18 cellular contexts compared by ENCODE assay signal in the genomic region with DNA sequence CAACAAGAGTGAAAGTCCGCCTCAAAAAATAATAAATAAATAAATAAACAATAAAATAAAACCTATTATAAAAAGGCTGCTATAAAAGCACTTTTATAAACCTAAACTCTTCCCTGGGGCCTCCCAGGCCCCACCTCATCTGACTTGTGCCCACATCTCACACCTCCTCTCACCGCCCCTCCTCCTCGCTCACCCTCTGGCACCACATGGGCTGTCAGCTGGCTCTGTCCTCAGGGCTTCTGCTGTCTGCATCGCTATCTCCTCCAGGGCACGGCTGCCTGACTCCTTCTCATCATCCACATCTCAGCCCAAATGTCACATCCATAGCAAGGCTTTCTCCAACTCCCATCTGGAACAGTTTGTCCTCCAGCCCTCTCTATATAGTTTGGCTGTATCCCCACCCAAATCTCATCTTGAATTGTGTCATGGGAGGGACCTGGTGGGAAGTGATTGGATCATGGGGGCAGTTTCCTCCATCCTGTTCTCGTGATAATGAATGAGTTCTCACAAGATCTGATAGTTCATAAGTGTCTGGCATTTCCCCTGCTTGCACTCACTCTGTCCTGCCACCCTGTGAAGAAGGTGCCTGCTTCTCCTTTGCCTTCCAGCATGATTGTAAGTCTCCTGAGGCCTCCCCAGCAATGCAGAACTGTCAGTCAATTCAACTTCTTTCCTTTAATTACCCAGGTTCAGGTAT. TPM values are rescaled to one million over a fixed set of nuclear protein-coding genes. Genes with fewer than 3 reads are reported as not detected.
DNase-seq lines count a peak whose midpoint lies in the region; ATAC-seq and TF ChIP-seq lines count a peak whose summit lies in the region.
"Had no signal": no experiment of that assay in that cellular context is flagged by ENCODE, and none has a peak within 500 bp of the region (broad histone marks: within the 10 kb centered on the region; RNA-seq: fewer than 3 reads in every experiment).

No MANE protein-coding gene starts in this region.

- WGBS in neuronal stem cell (ENCODE audit: extremely low coverage in 2 of 2, insufficient read length in 2 of 2, insufficient replicate concordance in 1 of 2), 2 donors, result no CpG with 5 or more reads among the region's 6 CpGs

- H3K27ac Mint-ChIP-seq in stimulated activated memory B cell treated with anti-CD40 and anti-IgM and Interleukin-4, amounts not matched to agents 10 μg/mL and 1 μg/mL and 100 μg/mL, for 72 hours, result peak overlapping the region; percentile 9
- H3K27ac Mint-ChIP-seq in mesothelial cell of epicardium, result no peak overlapping the region

- TF ChIP-seq CTCF in OCI-LY1 (IDR thresholded peaks at IDR 0.05; ENCODE audit: low read length), result no peak
- no peak for TF ChIP-seq CTCF in mesothelial cell of epicardium (IDR thresholded peaks at IDR 0.05; ENCODE audit: unreplicated experiment)

- H4K8ac ChIP-seq in neuronal stem cell (ENCODE audit: low read depth, low read length), result no peak overlapping the region

- no peaks in the 10 kb centered on the region for H4K20me1 ChIP-seq in OCI-LY1 (ENCODE audit: insufficient read depth, low read length)
- H4K20me1 ChIP-seq: BLaER1 treated with 17β-estradiol and CSF1 and Interleukin-3, amounts not matched to agents 10 nM and 100 nM had no signal

- no peak overlapping the region for H3K9ac ChIP-seq in OCI-LY1 (ENCODE audit: low read length)
- H3K9ac ChIP-seq in neuronal stem cell (ENCODE audit: low read depth, low read length, poor library complexity), result no peak overlapping the region
- H3K9ac ChIP-seq: BLaER1 treated with 17β-estradiol and CSF1 and Interleukin-3, amounts not matched to agents 10 nM and 100 nM had no signal

- no peak overlapping the region for H3K4ac ChIP-seq in neuronal stem cell (ENCODE audit: low read length)

- no peak overlapping the region for H3K4me3 ChIP-seq in OCI-LY1 (ENCODE audit: low read depth, low read length, poor library complexity, severe bottlenecking)
- H3K4me3 ChIP-seq in neuronal stem cell (ENCODE audit: low read length in 2 of 2), result no peak overlapping the region
- H3K4me3 ChIP-seq: BLaER1 treated with 17β-estradiol and CSF1 and Interleukin-3, amounts not matched to agents 10 nM and 100 nM had no signal

- no peaks in the 10 kb centered on the region for H3K79me2 ChIP-seq in OCI-LY1 (ENCODE audit: insufficient read depth, low read length)

- H2BK15ac ChIP-seq in neuronal stem cell (ENCODE audit: low read length), result no peak overlapping the region

- H2BK12ac ChIP-seq in neuronal stem cell (ENCODE audit: low read length), result no peak overlapping the region

- no peak overlapping the region for H4K91ac ChIP-seq in neuronal stem cell (ENCODE audit: low read depth, low read length, poor library complexity)

- H3F3A ChIP-seq in OCI-LY1 (ENCODE audit: insufficient read depth, low read length), result 0 out of 2 replicates have a peak, but pooled peaks cover 3% of the 10 kb centered on the region

- no peak for ATAC-seq in stimulated activated memory B cell treated with anti-CD40 and anti-IgM and Interleukin-4, amounts not matched to agents 10 μg/mL and 1 μg/mL and 100 μg/mL, for 72 hours

- H3K9me2 ChIP-seq in OCI-LY1 (ENCODE audit: low read depth, low read length), result no peaks in the 10 kb centered on the region

- H3K36me3 ChIP-seq in OCI-LY1 (ENCODE audit: insufficient read depth, low read length), result no peaks in the 10 kb centered on the region
- H3K36me3 ChIP-seq in neuronal stem cell (replicated peaks in 1 of 2; ENCODE audit: control insufficient read depth in 2 of 2, insufficient read depth in 2 of 2, low read length in 2 of 2), result no peaks in the 10 kb centered on the region
- H3K36me3 ChIP-seq: BLaER1 treated with 17β-estradiol and CSF1 and Interleukin-3, amounts not matched to agents 10 nM and 100 nM had no signal

- H3K9me3 Mint-ChIP-seq in stimulated activated memory B cell treated with anti-CD40 and anti-IgM and Interleukin-4, amounts not matched to agents 10 μg/mL and 1 μg/mL and 100 μg/mL, for 72 hours, result no peaks in the 10 kb centered on the region
- peaks cover 4% of the 10 kb centered on the region for H3K9me3 Mint-ChIP-seq in mesothelial cell of epicardium

- no peak overlapping the region for H3K4me2 ChIP-seq in OCI-LY1 (ENCODE audit: low read length)
- H3K4me2 ChIP-seq in neuronal stem cell (ENCODE audit: insufficient read depth, low read length, poor library complexity, severe bottlenecking), result no peak overlapping the region

- H3K9me3 ChIP-seq in OCI-LY1 (ENCODE audit: low read length) (no peaks in the 10 kb centered on the region), neuronal stem cell (replicated peaks in 1 of 2; ENCODE audit: control insufficient read depth in 2 of 2, insufficient read depth in 1 of 2, low read depth in 1 of 2, low read length in 2 of 2) (no peaks in the 10 kb centered on the region)
- H3K9me3 ChIP-seq: BLaER1 treated with 17β-estradiol and CSF1 and Interleukin-3, amounts not matched to agents 10 nM and 100 nM had no signal

- no peak overlapping the region for H2BK120ac ChIP-seq in neuronal stem cell (ENCODE audit: low read depth, low read length)

- H3K18ac ChIP-seq in neuronal stem cell (ENCODE audit: low read length), result no peak overlapping the region

- H3K27me3 Mint-ChIP-seq in stimulated activated memory B cell treated with anti-CD40 and anti-IgM and Interleukin-4, amounts not matched to agents 10 μg/mL and 1 μg/mL and 100 μg/mL, for 72 hours, result no peaks in the 10 kb centered on the region
- H3K27me3 Mint-ChIP-seq in mesothelial cell of epicardium (ENCODE audit: low read depth), result no peaks in the 10 kb centered on the region
- H3K27me3 Mint-ChIP-seq: IgD-negative memory B cell had no signal

- no peak overlapping the region for H3K14ac ChIP-seq in neuronal stem cell (ENCODE audit: low read length)

- H2BK5ac ChIP-seq in neuronal stem cell (ENCODE audit: low read length), result no peak overlapping the region

- peaks cover 41% of the 10 kb centered on the region for H3K4me1 ChIP-seq in OCI-LY1 (ENCODE audit: insufficient read depth, low read length, severe bottlenecking)
- no peaks in the 10 kb centered on the region for H3K4me1 ChIP-seq in neuronal stem cell (ENCODE audit: control insufficient read depth in 2 of 2, insufficient read depth in 1 of 2, low read depth in 1 of 2, low read length in 2 of 2)

- no peak overlapping the region for H2AK5ac ChIP-seq in neuronal stem cell (ENCODE audit: low read depth, low read length)

- no peaks in the 10 kb centered on the region for H3K79me1 ChIP-seq in neuronal stem cell (ENCODE audit: low read depth, low read length)

- H2AFZ ChIP-seq in OCI-LY1 (ENCODE audit: low read length) (no peak overlapping the region), neuronal stem cell (ENCODE audit: low read length) (no peak overlapping the region)

- peak overlapping the region; percentile 37 for H3K27ac ChIP-seq in OCI-LY1 (ENCODE audit: low read depth, low read length, poor library complexity, severe bottlenecking)
- H3K27ac ChIP-seq in neuronal stem cell (replicated peaks; ENCODE audit: low read length), result no peak overlapping the region
- H3K27ac ChIP-seq: BLaER1 treated with 17β-estradiol and CSF1 and Interleukin-3, amounts not matched to agents 10 nM and 100 nM had no signal

- H3K23ac ChIP-seq in neuronal stem cell (ENCODE audit: low read depth, low read length, poor library complexity), result no peak overlapping the region

- DNase-seq in NCI-H524 (lab: John Stamatoyannopoulos, UW) (peak; percentile 40 to 63), NCI-H524 treated with DMSO at 0.1 percent for 48 hours (lab: John Stamatoyannopoulos, UW) (no peak), foreskin melanocyte (peak; percentile 69), neuronal stem cell (ENCODE audit: low spot score) (no peak), mesothelial cell of epicardium (ENCODE audit: low spot score in 2 of 2, unreplicated experiment in 2 of 2) (no peak), epidermal melanocyte (ENCODE audit: insufficient read length, low spot score) (no peak)
- DNase-seq: 8988T, COR-L47, HCEC 1CT, NCI-H1436, NCI-H2081, NCI-H226, NCI-H748 treated with DMSO at 0.1 percent for 48 hours, SHP77 had no signal

- H3K27me3 ChIP-seq in OCI-LY1 (ENCODE audit: insufficient read depth, low read length) (no peaks in the 10 kb centered on the region), neuronal stem cell (ENCODE audit: control insufficient read depth in 3 of 3, insufficient read depth in 3 of 3, low read depth in 1 of 3, low read length in 3 of 3) (peaks cover 0 to 16% (median 0%) of the 10 kb centered on the region in 3 experiments)
- H3K27me3 ChIP-seq: BLaER1 treated with 17β-estradiol and CSF1 and Interleukin-3, amounts not matched to agents 10 nM and 100 nM had no signal

- peak overlapping the region; percentile 10 for H3K4me3 Mint-ChIP-seq in stimulated activated memory B cell treated with anti-CD40 and anti-IgM and Interleukin-4, amounts not matched to agents 10 μg/mL and 1 μg/mL and 100 μg/mL, for 72 hours
- no peak overlapping the region for H3K4me3 Mint-ChIP-seq in mesothelial cell of epicardium

- peaks cover 63% of the 10 kb centered on the region for H3K4me1 Mint-ChIP-seq in stimulated activated memory B cell treated with anti-CD40 and anti-IgM and Interleukin-4, amounts not matched to agents 10 μg/mL and 1 μg/mL and 100 μg/mL, for 72 hours
- peaks cover 7% of the 10 kb centered on the region for H3K4me1 Mint-ChIP-seq in mesothelial cell of epicardium

- no peaks in the 10 kb centered on the region for H3K36me3 Mint-ChIP-seq in stimulated activated memory B cell treated with anti-CD40 and anti-IgM and Interleukin-4, amounts not matched to agents 10 μg/mL and 1 μg/mL and 100 μg/mL, for 72 hours
- no peaks in the 10 kb centered on the region for H3K36me3 Mint-ChIP-seq in mesothelial cell of epicardium
- H3K36me3 Mint-ChIP-seq: IgD-negative memory B cell had no signal

RNA-seq across cellular contexts. Expression of gene SH3BP5, which starts 8.8 kb away (rescaled TPM):
- polyA plus RNA-seq in neuronal stem cell (2013, experiment 1 of 2), result 6.1 TPM
- 6.0 TPM for polyA plus RNA-seq in neuronal stem cell (2013, experiment 2 of 2)
- 78.7 to 88.6 TPM (median 80.5 TPM) in 3 replicates for total RNA-seq in mesothelial cell of epicardium

Comparison
In these comparisons a context has a peak if more than half of its experiments do, and no peak if none do; other contexts are left out.
1. DNase-seq: peak in NCI-H524 (2 of 2) and foreskin melanocyte (single experiment); none in NCI-H524 treated with DMSO at 0.1 percent for 48 hours (single experiment), neuronal stem cell (single experiment), mesothelial cell of epicardium (0 of 2) and epidermal melanocyte (single experiment).